ENCODE assay signal across 24 cellular contexts in the genomic region with DNA sequence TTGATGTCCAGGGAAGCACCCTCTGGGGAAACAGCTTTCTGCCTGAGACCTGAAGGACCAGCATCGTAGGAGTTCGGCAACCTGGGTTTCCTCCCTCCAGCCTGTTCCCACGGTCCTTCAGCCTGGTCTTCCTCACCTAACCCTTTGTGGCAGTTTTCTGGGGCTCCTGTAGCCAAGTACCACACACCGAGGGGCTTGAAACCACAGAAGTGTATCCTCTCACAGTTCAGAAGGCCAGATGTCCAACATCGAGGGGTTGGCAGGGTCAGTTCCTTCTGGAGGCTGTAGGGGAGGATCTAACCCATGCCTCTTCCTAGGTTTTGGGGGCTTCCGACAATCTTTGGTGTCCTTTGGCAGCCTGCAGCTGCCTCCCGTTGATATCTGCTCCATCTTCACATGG.
A peak's percentile ranks its signal among the peaks of the same experiment; 100 is the strongest.
DNase-seq lines count a peak whose midpoint lies in the region; ATAC-seq and TF ChIP-seq lines count a peak whose summit lies in the region.
"Had no signal": no experiment of that assay in that cellular context is flagged by ENCODE, and none has a peak within 500 bp of the region (broad histone marks: within the 10 kb centered on the region; RNA-seq: fewer than 3 reads in every experiment).

No MANE protein-coding gene starts in this region.

- H3K4me3 Mint-ChIP-seq in endodermal cell = no peak overlapping the region
- H3K4me3 Mint-ChIP-seq: CD4-positive, alpha-beta memory T cell; HFFc6 had no signal

- H3K4me3 ChIP-seq in endodermal cell (ENCODE audit: low read length) = no peak overlapping the region
- H3K4me3 ChIP-seq in upper lobe of right lung = no peak overlapping the region
- H3K4me3 ChIP-seq: A549, GM12878, HAP-1 had no signal

- no peak overlapping the region for H3K27ac Mint-ChIP-seq in endodermal cell
- H3K27ac Mint-ChIP-seq: CD4-positive, alpha-beta memory T cell; HFFc6 had no signal

- 81% methylated on average over 3 to 6 of the region's 7 CpGs for WGBS in endodermal cell (ENCODE audit: insufficient coverage in 1 of 2, insufficient read length in 1 of 2), 2 experiments

- H3K27me3 ChIP-seq in endodermal cell (ENCODE audit: control insufficient read depth, insufficient read depth, low read length, poor library complexity, severe bottlenecking) = peaks cover 6% of the 10 kb centered on the region
- H3K27me3 ChIP-seq in upper lobe of right lung = no peaks in the 10 kb centered on the region
- H3K27me3 ChIP-seq: BE2C had no signal

- no peaks in the 10 kb centered on the region for H3K4me1 Mint-ChIP-seq in endodermal cell

- H3K9ac ChIP-seq in endodermal cell (ENCODE audit: extremely low read depth, low read length, poor library complexity, severe bottlenecking) = no peak overlapping the region

- peaks cover 17% of the 10 kb centered on the region for H3K27me3 Mint-ChIP-seq in endodermal cell (ENCODE audit: insufficient read depth)

- H3K36me3 ChIP-seq in endodermal cell (ENCODE audit: control insufficient read depth, insufficient read depth, low read length) = no peaks in the 10 kb centered on the region
- no peaks in the 10 kb centered on the region for H3K36me3 ChIP-seq in upper lobe of right lung
- H3K36me3 ChIP-seq: BE2C, HAP-1 had no signal

- peaks cover 4% of the 10 kb centered on the region for H3K9me3 Mint-ChIP-seq in endodermal cell
- H3K9me3 Mint-ChIP-seq: HFFc6 had no signal

- no peak for TF ChIP-seq CTCF in endodermal cell (conservative IDR thresholded peaks at IDR 0.05)
- no peak for TF ChIP-seq CTCF in upper lobe of right lung (IDR thresholded peaks at IDR 0.05)

- H3K4me1 ChIP-seq in endodermal cell (ENCODE audit: control insufficient read depth, insufficient read depth, low read length) (peaks cover 2% of the 10 kb centered on the region), upper lobe of right lung (no peaks in the 10 kb centered on the region)
- H3K4me1 ChIP-seq: BE2C, HAP-1 had no signal

- H3K27ac ChIP-seq in endodermal cell (ENCODE audit: low read depth, low read length) (no peak overlapping the region), upper lobe of right lung (no peak overlapping the region)
- H3K27ac ChIP-seq: A549 had no signal

- no peak for ATAC-seq in left cardiac atrium
- no peak for ATAC-seq in upper lobe of right lung
- ATAC-seq: A549, GM12878 had no signal

- peak; percentile 59 for DNase-seq in cardiac septum (ENCODE audit: low spot score)
- no peak for DNase-seq in left cardiac atrium
- peak; percentile 29 for DNase-seq in endodermal cell
- peak; percentile 12 for DNase-seq in mesenteric fat pad (ENCODE audit: low spot score)
- DNase-seq in upper lobe of right lung = peak; percentile 30
- no peak for DNase-seq in activated CD4-positive, CD25-positive, alpha-beta regulatory T cell (lab: John Stamatoyannopoulos, UW)
- no peak for DNase-seq in NCI-H1694 (lab: John Stamatoyannopoulos, UW)
- no peak for DNase-seq in GM19238 (ENCODE audit: insufficient read length, low spot score)
- DNase-seq: 8988T; ACHN; AML-193; BE2C; C1 segment of cervical spinal cord; CD4-positive, alpha-beta memory T cell; COR-L47; DMS153; DMS79; EL; GDM1; GOT3; HFFc6 had no signal

- intact Hi-C loops in cardiac septum (cut with DNase I) (no loop called here), left cardiac atrium (cut with DNase I) (no loop called here), upper lobe of right lung (cut with DNase I) (no loop called here)

- H3K36me3 Mint-ChIP-seq in endodermal cell (ENCODE audit: low read depth) = no peaks in the 10 kb centered on the region
- H3K36me3 Mint-ChIP-seq: CD4-positive, alpha-beta memory T cell had no signal

- H3K9me3 ChIP-seq in endodermal cell (ENCODE audit: control insufficient read depth, low read length) = no peaks in the 10 kb centered on the region
- H3K9me3 ChIP-seq in upper lobe of right lung = no peaks in the 10 kb centered on the region
- H3K9me3 ChIP-seq: A549, BE2C, HAP-1 had no signal

Comparison
In these comparisons a context has a peak if more than half of its experiments do, and no peak if none do; other contexts are left out.
1. DNase-seq: peak in cardiac septum (single experiment), endodermal cell (single experiment), mesenteric fat pad (single experiment) and upper lobe of right lung (single experiment); none in left cardiac atrium (single experiment), activated CD4-positive, CD25-positive, alpha-beta regulatory T cell (0 of 4), NCI-H1694 (single experiment) and GM19238 (single experiment).